Comparison of ENCODE assay signal across 16 cellular contexts in genomic region chr9:134898319-134898718, GRCh38. TPM values are rescaled to one million over a fixed set of nuclear protein-coding genes. Genes with fewer than 3 reads are reported as not detected.
A peak's percentile ranks its signal among the peaks of the same experiment; 100 is the strongest.
DNase-seq lines count a peak whose midpoint lies in the region; ATAC-seq and TF ChIP-seq lines count a peak whose summit lies in the region.
"Had no signal": no experiment of that assay in that cellular context is flagged by ENCODE, and none has a peak within 500 bp of the region (broad histone marks: within the 10 kb centered on the region; RNA-seq: fewer than 3 reads in every experiment).

No MANE protein-coding gene starts in this region.

- TF ChIP-seq POLR2A in heart left ventricle (IDR thresholded peaks at IDR 0.05) (no peak), esophagus muscularis mucosa (IDR thresholded peaks at IDR 0.05; ENCODE audit: low read depth) (no peak), gastrocnemius medialis (IDR thresholded peaks at IDR 0.05) (no peak)

- no peaks in the 10 kb centered on the region for H3K9me2 ChIP-seq in PC-3 (replicated peaks; ENCODE audit: low read length)

- no peaks in the 10 kb centered on the region for H3K27me3 ChIP-seq in heart left ventricle
- H3K27me3 ChIP-seq in esophagus muscularis mucosa: no peaks in the 10 kb centered on the region
- peaks cover 0 to 1% (median 0%) of the 10 kb centered on the region in 3 donors for H3K27me3 ChIP-seq in gastrocnemius medialis
- H3K27me3 ChIP-seq in upper lobe of right lung: no peaks in the 10 kb centered on the region
- no peaks in the 10 kb centered on the region for H3K27me3 ChIP-seq in PC-3 (ENCODE audit: low read length)

- BruUV-seq in PC-3 (replicated peaks; lab: Mats Ljungman, UMichigan): no TSS peak

- peaks cover 2 to 39% (median 31%) of the 10 kb centered on the region in 12 donors for H3K4me1 ChIP-seq in heart left ventricle
- peaks cover 28 to 39% (median 32%) of the 10 kb centered on the region in 4 donors for H3K4me1 ChIP-seq in esophagus muscularis mucosa
- H3K4me1 ChIP-seq in gastrocnemius medialis: peaks cover 3 to 35% of the 10 kb centered on the region in 2 donors
- peaks cover 24% of the 10 kb centered on the region for H3K4me1 ChIP-seq in upper lobe of right lung
- peaks cover 13% of the 10 kb centered on the region for H3K4me1 ChIP-seq in PC-3 (ENCODE audit: insufficient read depth, low read length)

- no peak overlapping the region for H3K9ac ChIP-seq in PC-3 (ENCODE audit: low read length)
- H3K9ac ChIP-seq: BLaER1 treated with 17β-estradiol and CSF1 and Interleukin-3, amounts not matched to agents 10 nM and 100 nM had no signal

- intact Hi-C loops in heart left ventricle (cut with DNase I): loop anchor here in 3 of 10 donors (5.0 to 10.0 kb wide), 3 partner anchors 114 to 124 kb away; no protein-coding TSS in a partner anchor
- intact Hi-C loops in left ventricle myocardium superior (cut with micrococcal nuclease): no loop called here
- intact Hi-C loops in esophagus muscularis mucosa (cut with DNase I): no loop called here
- intact Hi-C loops in gastrocnemius medialis (cut with DNase I; ENCODE audit: low total_unique reads): loop anchor here (10.0 kb wide), 1 partner anchor 94 kb away; no protein-coding TSS in a partner anchor
- intact Hi-C loops in upper lobe of right lung (cut with DNase I): no loop called here
- intact Hi-C loops in PC-3 (cut with micrococcal nuclease): no loop called here

- ATAC-seq in heart left ventricle (no peak), left ventricle myocardium superior (no peak), gastrocnemius medialis (no peak), upper lobe of right lung (no peak), PC-3 (no peak)

- H2AFZ ChIP-seq in PC-3 (ENCODE audit: low read length): no peak overlapping the region

- in situ Hi-C loops in gastrocnemius medialis (cut with MboI; ENCODE audit: low sequenced_read_pairs in 4 of 4): no loop called here

- H3K79me2 ChIP-seq in PC-3 (ENCODE audit: low read length): no peaks in the 10 kb centered on the region

- 0 to 50% (median 44%) methylated on average over 1 to 2 of the region's 2 CpGs for WGBS in heart left ventricle, 4 donors
- WGBS in esophagus muscularis mucosa: 50% methylated on average over 2 of the region's 2 CpGs

- TF ChIP-seq CTCF in heart left ventricle (IDR thresholded peaks at IDR 0.05) (no peak), esophagus muscularis mucosa (IDR thresholded peaks at IDR 0.05) (no peak), gastrocnemius medialis (IDR thresholded peaks at IDR 0.05 in 4 of 5, conservative IDR thresholded peaks at IDR 0.05 in 1 of 5) (no peak), upper lobe of right lung (IDR thresholded peaks at IDR 0.05) (no peak), PC-3 (conservative IDR thresholded peaks at IDR 0.05; ENCODE audit: low read depth, low read length) (no peak)

- POLR2A ChIA-PET in PC-3 (lab: Charles Lee; ENCODE audit: unreplicated experiment): interaction anchor here (0.6 kb wide), 1 partner anchor 1964 kb away, joined by 3 read pairs; no protein-coding TSS in a partner anchor

- H3K9me3 ChIP-seq in heart left ventricle (peaks cover 0 to 27% (median 11%) of the 10 kb centered on the region in 12 donors), esophagus muscularis mucosa (peaks cover 0 to 9% (median 0%) of the 10 kb centered on the region in 4 donors), gastrocnemius medialis (no peaks in the 10 kb centered on the region), upper lobe of right lung (no peaks in the 10 kb centered on the region), PC-3 (ENCODE audit: low read length) (no peaks in the 10 kb centered on the region)

- H3K36me3 ChIP-seq in heart left ventricle: no peaks in the 10 kb centered on the region
- H3K36me3 ChIP-seq in esophagus muscularis mucosa: no peaks in the 10 kb centered on the region
- H3K36me3 ChIP-seq in gastrocnemius medialis: no peaks in the 10 kb centered on the region
- no peaks in the 10 kb centered on the region for H3K36me3 ChIP-seq in upper lobe of right lung
- H3K36me3 ChIP-seq in PC-3 (ENCODE audit: low read depth, low read length): no peaks in the 10 kb centered on the region
- H3K36me3 ChIP-seq: BLaER1 treated with 17β-estradiol and CSF1 and Interleukin-3, amounts not matched to agents 10 nM and 100 nM had no signal

- TF ChIP-seq EP300 in esophagus muscularis mucosa (IDR thresholded peaks at IDR 0.05): no peak

- CTCF ChIA-PET in PC-3 (lab: Charles Lee): no interaction called here

- H3K27ac ChIP-seq in heart left ventricle: peak overlapping the region in 10 of 12 donors; percentile 12 to 88 (median 62)
- peak overlapping the region in 3 of 4 donors; percentile 8 to 54 (median 29) for H3K27ac ChIP-seq in esophagus muscularis mucosa (replicated peaks in 1 of 4)
- H3K27ac ChIP-seq in gastrocnemius medialis: peak overlapping the region; percentile 26 to 80 (median 64)
- peak overlapping the region; percentile 30 for H3K27ac ChIP-seq in upper lobe of right lung
- no peak overlapping the region for H3K27ac ChIP-seq in PC-3 (ENCODE audit: low read length)
- H3K27ac ChIP-seq: BLaER1 treated with 17β-estradiol and CSF1 and Interleukin-3, amounts not matched to agents 10 nM and 100 nM; HL-60 had no signal

- H3K4me3 ChIP-seq in heart left ventricle (no peak overlapping the region), esophagus muscularis mucosa (no peak overlapping the region), gastrocnemius medialis (no peak overlapping the region), upper lobe of right lung (no peak overlapping the region), PC-3 (ENCODE audit: low read length) (no peak overlapping the region)
- H3K4me3 ChIP-seq: BLaER1 treated with 17β-estradiol and CSF1 and Interleukin-3, amounts not matched to agents 10 nM and 100 nM had no signal

- H3K4me2 ChIP-seq in PC-3 (ENCODE audit: low read length): no peak overlapping the region

- no peaks in the 10 kb centered on the region for H4K20me1 ChIP-seq in PC-3 (ENCODE audit: low read length)
- H4K20me1 ChIP-seq: BLaER1 treated with 17β-estradiol and CSF1 and Interleukin-3, amounts not matched to agents 10 nM and 100 nM had no signal

- no peaks in the 10 kb centered on the region for H3F3A ChIP-seq in PC-3 (ENCODE audit: low read length, unreplicated experiment)

- DNase-seq in heart left ventricle (no peak), left ventricle myocardium superior (no peak), esophagus muscularis mucosa (ENCODE audit: extremely low spot score) (peak; percentile 81), gastrocnemius medialis (no peak), upper lobe of right lung (no peak), PC-3 (no peak)
- DNase-seq in stimulated activated CD4-positive, alpha-beta T cell treated with anti-CD3 and anti-CD28 coated beads, Interleukin-2, amount 100 ng/mL, for 48 hours: no peak
- DNase-seq: ACHN; CD4-positive, CD25-positive, alpha-beta regulatory T cell; HCEC 1CT; HFFc6 had no signal

RNA-seq across cellular contexts. Expression of gene FCN2, which starts 17.7 kb away (rescaled TPM):
- under 1 TPM in 3 of 9 donors, not detected in 6; 0.26 to 0.67 (median 0.41) TPM for total RNA-seq in heart left ventricle
- polyA plus RNA-seq in heart left ventricle: under 1 TPM; 0.19 to 0.22 TPM
- total RNA-seq in left ventricle myocardium superior: not detected
- not detected for total RNA-seq in esophagus muscularis mucosa
- not detected for total RNA-seq in gastrocnemius medialis
- not detected for total RNA-seq in upper lobe of right lung
- not detected in 2 replicates for total RNA-seq in PC-3 (2014; rRNA removed)
- total RNA-seq: A172; CD4-positive, CD25-positive, alpha-beta regulatory T cell; Daoy; H4; HFFc6 had no signal
- polyA plus RNA-seq: CD4-positive, CD25-positive, alpha-beta regulatory T cell had no signal

RNA-seq across cellular contexts. Expression of gene FCN1, which starts 19.4 kb away (rescaled TPM):
- total RNA-seq in heart left ventricle (10 to 100 TPM in 2 of 9 donors, 1 to 10 TPM in 6, under 1 TPM in 1; 0.81 to 87.5 (median 1.6) TPM), left ventricle myocardium superior (5.7 TPM), esophagus muscularis mucosa (10 to 100 TPM in 1 of 4 donors, 1 to 10 TPM in 3; 1.3 to 26.0 (median 1.8) TPM), gastrocnemius medialis (1 to 10 TPM in 2 of 4 donors, under 1 TPM in 2; 0.46 to 3.4 (median 1.6) TPM), upper lobe of right lung (63.0 TPM), PC-3 (2014; rRNA removed) (not detected in 2 replicates)
- polyA plus RNA-seq in heart left ventricle: 1 to 10 TPM in 1 of 2 donors, under 1 TPM in 1; 0.95 to 3.2 TPM
- total RNA-seq: A172; CD4-positive, CD25-positive, alpha-beta regulatory T cell; Daoy; H4; HFFc6 had no signal
